ENCODE assay signal across 8 cellular contexts in genomic region chr13:73708393-73708985, GRCh38.
DNase-seq lines count a peak whose midpoint lies in the region; ATAC-seq, FAIRE-seq and TF ChIP-seq lines count a peak whose summit lies in the region.

No MANE protein-coding gene starts in this region.

- no peaks in the 10 kb centered on the region for H3K79me2 ChIP-seq in keratinocyte (ENCODE audit: control insufficient read depth, insufficient read depth, low read length)

- H3K36me3 ChIP-seq in keratinocyte (ENCODE audit: control insufficient read depth in 2 of 2, extremely low read depth in 1 of 2, insufficient read depth in 2 of 2, low read length in 2 of 2): no peaks in the 10 kb centered on the region

- H3K9me1 ChIP-seq in keratinocyte (ENCODE audit: control insufficient read depth, extremely low read depth, insufficient read depth, low read length): no peaks in the 10 kb centered on the region

- H3K4me3 Mint-ChIP-seq in MCF 10A (ENCODE audit: unreplicated experiment): no peak overlapping the region

- H3K36me3 Mint-ChIP-seq in MCF 10A (ENCODE audit: insufficient read depth, unreplicated experiment): peaks cover 7% of the 10 kb centered on the region

- POLR2A ChIA-PET in MCF 10A (lab: Yijun Ruan, JAX): no interaction called here

- BruUV-seq in MCF 10A (replicated peaks; lab: Mats Ljungman, UMichigan): no TSS peak

- ATAC-seq in HG02610 (IDR thresholded peaks at IDR 0.05; ENCODE audit: unreplicated experiment): peak; percentile 93

- H3K27ac ChIP-seq in keratinocyte (ENCODE audit: control insufficient read depth, insufficient read depth, low read length): peak overlapping the region; percentile 52

- dilution Hi-C loops in keratinocyte (cut with MboI; ENCODE audit: extremely low pct_ligation_motif_present, low sequenced_read_pairs): no loop called here

- H3K4me2 ChIP-seq in keratinocyte (ENCODE audit: control insufficient read depth, extremely low read depth, insufficient read depth, low read depth, low read length): no peak overlapping the region

- no peaks in the 10 kb centered on the region for H3K27me3 Mint-ChIP-seq in MCF 10A (ENCODE audit: insufficient read depth, unreplicated experiment)

- in situ Hi-C loops in ACHN (cut with HindIII; ENCODE audit: low pct_ligation_motif_present, low pct_unique_long_range_greater_than_20kb, low sequenced_read_pairs): no loop called here

- H3K9ac ChIP-seq in keratinocyte (ENCODE audit: control insufficient read depth, extremely low read depth, insufficient read depth, low read length): no peak overlapping the region

- peak; percentile 68 for DNase-seq in ACHN
- DNase-seq in MV-4-11 (lab: John Stamatoyannopoulos, UW): peak; percentile 41
- peak; percentile 49 for DNase-seq in SKM-1 (lab: John Stamatoyannopoulos, UW; ENCODE audit: unreplicated experiment)
- DNase-seq in MCF 10A (ENCODE audit: unreplicated experiment): peak; percentile 84
- DNase-seq in keratinocyte (ENCODE audit: low read depth, low spot score): no peak
- peak; percentile 67 for DNase-seq in stimulated activated CD4-positive, alpha-beta T cell treated with anti-CD3 and anti-CD28 coated beads, Interleukin-4, amount 100 ng/mL, for 24 hours

- H3K27ac Mint-ChIP-seq in MCF 10A (ENCODE audit: low read depth, unreplicated experiment): no peak overlapping the region

- H3K4me3 ChIP-seq in GM12875 (ENCODE audit: low read depth, low read length): no peak overlapping the region
- no peak overlapping the region for H3K4me3 ChIP-seq in keratinocyte (ENCODE audit: control insufficient read depth in 2 of 3, extremely low read depth in 1 of 3, insufficient read depth in 2 of 3, low read depth in 1 of 3, low read length in 3 of 3)

- H3K27me3 ChIP-seq in keratinocyte (ENCODE audit: control insufficient read depth, extremely low read depth, insufficient read depth, low read length): no peaks in the 10 kb centered on the region

- H3K9me3 ChIP-seq in keratinocyte (ENCODE audit: control insufficient read depth, low read depth, low read length): no peaks in the 10 kb centered on the region

- CTCF ChIA-PET in MCF 10A (lab: Yijun Ruan, JAX): no interaction called here

- peak; percentile 49; the same call in 1 of the 2 replicates for TF ChIP-seq CTCF in GM12875 (IDR thresholded peaks at IDR 0.05; ENCODE audit: borderline replicate concordance, insufficient read depth, low read depth, low read length)
- TF ChIP-seq CTCF in MCF 10A (IDR thresholded peaks at IDR 0.05; ENCODE audit: unreplicated experiment): peak; percentile 92
- TF ChIP-seq CTCF in keratinocyte (optimal IDR thresholded peaks at IDR 0.05 in 1 of 3, IDR thresholded peaks at IDR 0.05 in 1 of 3, conservative IDR thresholded peaks at IDR 0.05 in 1 of 3; ENCODE audit: extremely low read depth in 1 of 3, insufficient read depth in 2 of 3, low read length in 3 of 3): peak; percentile 52 to 77 (median 68)

- H3K4me1 Mint-ChIP-seq in MCF 10A (ENCODE audit: insufficient read depth, unreplicated experiment): peaks cover 22% of the 10 kb centered on the region

- peaks cover 2% of the 10 kb centered on the region for H3K4me1 ChIP-seq in keratinocyte (ENCODE audit: control insufficient read depth, extremely low read depth, insufficient read depth, low read length)

- intact Hi-C loops in MCF 10A (cut with micrococcal nuclease): loop anchor here (1.0 to 10.0 kb wide), 5 partner anchors 370 to 1064 kb away; no protein-coding TSS in a partner anchor

- H3K9me3 Mint-ChIP-seq in MCF 10A (ENCODE audit: unreplicated experiment): no peaks in the 10 kb centered on the region

- peak; percentile 57 for FAIRE-seq in keratinocyte (lab: Jason Lieb, UNC)

- H4K20me1 ChIP-seq in keratinocyte (ENCODE audit: control insufficient read depth, extremely low read depth, insufficient read depth, low read length): no peaks in the 10 kb centered on the region

- H2AFZ ChIP-seq in keratinocyte (ENCODE audit: control insufficient read depth, low read length): no peak overlapping the region
